8 cellular contexts compared by ENCODE assay signal in genomic region chr11:64317325-64317960, GRCh38. TPM values are rescaled to one million over a fixed set of nuclear protein-coding genes. Genes with fewer than 3 reads are reported as not detected.
DNase-seq lines count a peak whose midpoint lies in the region; ATAC-seq, FAIRE-seq and TF ChIP-seq lines count a peak whose summit lies in the region.

TSS of gene TRMT112 (minus strand) at chr11:64317559. CDS start at chr11:64317526, 33 bp downstream.

- peaks cover 89% of the 10 kb centered on the region for H3K36me3 Mint-ChIP-seq in Calu3 (ENCODE audit: insufficient read depth, unreplicated experiment)

- H3K27me3 ChIP-seq in endothelial cell of umbilical vein (ENCODE audit: control insufficient read depth in 2 of 2, insufficient read depth in 2 of 2, low read length in 2 of 2), result no peaks in the 10 kb centered on the region

- H3K9me3 ChIP-seq in OCI-LY7 (ENCODE audit: low read length) (no peaks in the 10 kb centered on the region), endothelial cell of umbilical vein (replicated peaks; ENCODE audit: control insufficient read depth, insufficient read depth, low read length) (no peaks in the 10 kb centered on the region)

- no peaks in the 10 kb centered on the region for H3K27me3 Mint-ChIP-seq in Calu3 (ENCODE audit: unreplicated experiment)

- H3K9me2 ChIP-seq in OCI-LY7 (ENCODE audit: insufficient read depth, low read length), result no peaks in the 10 kb centered on the region

- peak; percentile 99 for FAIRE-seq in endothelial cell of umbilical vein (lab: Jason Lieb, UNC)

- H3K4me1 Mint-ChIP-seq in Calu3 (ENCODE audit: low read depth, unreplicated experiment), result peaks cover 36% of the 10 kb centered on the region

- POLR2A ChIA-PET in OCI-LY7 (lab: Charles Lee) (interaction anchor here (0.6 to 2.3 kb wide), 23 partner anchors 10 to 684 kb away, joined by 3 to 22 read pairs (median 4); partner anchors contain the start of genes BAD, CCDC88B, ESRRA and FERMT3), endothelial cell of umbilical vein (lab: Charles Lee) (interaction anchor here (0.6 to 2.1 kb wide), 7 partner anchors 8 to 136 kb away, joined by 3 to 6 read pairs (median 5); partner anchors contain the start of genes NUDT22, STIP1 and TRPT1)

- H3K9me1 ChIP-seq in endothelial cell of umbilical vein (replicated peaks; ENCODE audit: control insufficient read depth, extremely low read depth, insufficient read depth, low read length), result no peaks in the 10 kb centered on the region

- H4K20me1 ChIP-seq in OCI-LY7 (ENCODE audit: insufficient read depth, low read length), result no peaks in the 10 kb centered on the region
- H4K20me1 ChIP-seq in endothelial cell of umbilical vein (replicated peaks; ENCODE audit: control insufficient read depth, extremely low read depth, insufficient read depth, low read length), result no peaks in the 10 kb centered on the region

- peak; percentile 84 for TF ChIP-seq POLR2A in endothelial cell of umbilical vein (IDR thresholded peaks at IDR 0.05; ENCODE audit: low read depth, low read length)

- H3K27ac Mint-ChIP-seq in Calu3 (ENCODE audit: unreplicated experiment), result peak within 1 kb of the TSS; percentile 99

- intact Hi-C loops in Calu3 (cut with micrococcal nuclease; ENCODE audit: unreplicated experiment) (loop anchor here (1.0 kb wide), 1 partner anchor 38 kb away; no protein-coding TSS in a partner anchor), OCI-LY7 (cut with micrococcal nuclease; ENCODE audit: unreplicated experiment) (loop anchor here (1.0 kb wide), 3 partner anchors 12 to 38 kb away; partner anchors contain the start of gene ESRRA), endothelial cell of umbilical vein (cut with micrococcal nuclease) (loop anchor here (1.0 kb wide), 2 partner anchors 12 to 38 kb away; partner anchors contain the start of gene ESRRA)

- TF ChIP-seq CTCF in Calu3 (IDR thresholded peaks at IDR 0.05; ENCODE audit: unreplicated experiment) (no peak), OCI-LY7 (conservative IDR thresholded peaks at IDR 0.05; ENCODE audit: low read length) (no peak), endothelial cell of umbilical vein (IDR thresholded peaks at IDR 0.05; ENCODE audit: extremely low read depth in 1 of 2, insufficient read depth in 1 of 2, low read depth in 1 of 2, low read length in 2 of 2) (no peak)

- H3K79me2 ChIP-seq in OCI-LY7 (ENCODE audit: insufficient read depth, low read depth, low read length) (peaks cover 17% of the 10 kb centered on the region; the same call in 1 of the 2 replicates), endothelial cell of umbilical vein (ENCODE audit: control insufficient read depth, insufficient read depth, low read length) (peaks cover 4% of the 10 kb centered on the region)

- H3K9me3 Mint-ChIP-seq in Calu3 (ENCODE audit: low read depth, unreplicated experiment), result no peaks in the 10 kb centered on the region

- dilution Hi-C loops in endothelial cell of umbilical vein (cut with MboI; ENCODE audit: extremely low pct_ligation_motif_present, low sequenced_read_pairs), result no loop called here

- peak within 1 kb of the TSS; percentile 83 for H3K4me3 ChIP-seq in OCI-LY7 (ENCODE audit: low read depth, low read length, poor library complexity, severe bottlenecking)
- H3K4me3 ChIP-seq in endothelial cell of umbilical vein (replicated peaks in 1 of 3; ENCODE audit: insufficient read depth in 1 of 3, low read depth in 1 of 3, low read length in 3 of 3), result peak within 1 kb of the TSS; percentile 57 to 76 (median 75)

- H3K4me1 ChIP-seq in OCI-LY7 (ENCODE audit: insufficient read depth, low read length, poor library complexity, severe bottlenecking) (peaks cover 29% of the 10 kb centered on the region), endothelial cell of umbilical vein (ENCODE audit: control insufficient read depth, extremely low read depth, insufficient read depth, low read length) (peaks cover 10% of the 10 kb centered on the region)

- peak; percentile 96 for DNase-seq in Calu3
- peak; percentile 92 for DNase-seq in HuH-7.5 (ENCODE audit: low spot score)
- peak; percentile 99 for DNase-seq in OCI-LY7 (ENCODE audit: low spot score)
- DNase-seq in activated T-cell treated with anti-CD3 and anti-CD28 coated beads for 1 hour (ENCODE audit: low read depth), result peak; percentile 88
- peak; percentile 94 for DNase-seq in endothelial cell of umbilical vein (ENCODE audit: low read depth, low spot score)
- DNase-seq in middle frontal gyrus (ENCODE audit: extremely low spot score, low spot score), result peak; percentile 94
- peak; percentile 91 for DNase-seq in stimulated activated CD8-positive, alpha-beta memory T cell treated with anti-CD3 and anti-CD28 coated beads, Interleukin-4, amount 100 ng/mL, for 1 hour (ENCODE audit: low read depth in 2 of 2, low spot score in 1 of 2)

- H3K27ac ChIP-seq in OCI-LY7 (ENCODE audit: low read depth, low read length, poor library complexity, severe bottlenecking) (peak within 1 kb of the TSS; percentile 88), endothelial cell of umbilical vein (ENCODE audit: insufficient read depth, low read depth, low read length) (peak within 1 kb of the TSS; percentile 87)

- peak within 1 kb of the TSS; percentile 79 for H3K4me2 ChIP-seq in OCI-LY7 (ENCODE audit: low read length)
- H3K4me2 ChIP-seq in endothelial cell of umbilical vein (ENCODE audit: insufficient read depth, low read length), result peak within 1 kb of the TSS; percentile 87

- peak within 1 kb of the TSS; percentile 98 for H3K4me3 Mint-ChIP-seq in Calu3 (ENCODE audit: low read depth, unreplicated experiment)

- CTCF ChIA-PET in Calu3 (lab: Charles Lee) (interaction anchor here (0.6 to 3.7 kb wide), 19 partner anchors 13 to 371 kb away, joined by 3 to 168 read pairs (median 5); partner anchors contain the start of genes BAD, ESRRA and STIP1), OCI-LY7 (lab: Charles Lee; ENCODE audit: unreplicated experiment) (interaction anchor here (0.6 to 2.1 kb wide), 16 partner anchors 9 to 458 kb away, joined by 3 to 33 read pairs (median 4); partner anchors contain the start of genes ESRRA and FERMT3), endothelial cell of umbilical vein (lab: Charles Lee) (interaction anchor here (0.5 to 3.6 kb wide), 24 partner anchors 10 to 582 kb away, joined by 3 to 72 read pairs (median 6); partner anchors contain the start of genes BAD, CATSPERZ, CCDC88B and ESRRA)

- peak within 1 kb of the TSS; percentile 77 for H3K9ac ChIP-seq in endothelial cell of umbilical vein (replicated peaks; ENCODE audit: extremely low read depth, insufficient read depth, low read length)

- peak; percentile 72 for ATAC-seq in GM21447 (IDR thresholded peaks at IDR 0.05; ENCODE audit: unreplicated experiment)

- peak within 1 kb of the TSS; percentile 57; the same call in 1 of the 2 replicates for H2AFZ ChIP-seq in OCI-LY7 (ENCODE audit: low read length)
- peak within 1 kb of the TSS; percentile 65 for H2AFZ ChIP-seq in endothelial cell of umbilical vein (ENCODE audit: low read depth, low read length)

- H3K36me3 ChIP-seq in OCI-LY7 (ENCODE audit: insufficient read depth, low read length) (peaks cover 76% of the 10 kb centered on the region), endothelial cell of umbilical vein (ENCODE audit: control insufficient read depth in 2 of 2, extremely low read depth in 1 of 2, insufficient read depth in 2 of 2, low read length in 2 of 2) (peaks cover 2 to 16% of the 10 kb centered on the region in 2 experiments)

- BruUV-seq in Calu3 (replicated peaks; lab: Mats Ljungman, UMichigan) (no TSS peak), OCI-LY7 (replicated peaks; lab: Mats Ljungman, UMichigan) (no TSS peak), endothelial cell of umbilical vein (replicated peaks; lab: Mats Ljungman, UMichigan) (no TSS peak)

TF ChIP-seq in endothelial cell of umbilical vein, 7 proteins besides CTCF, POLR2A, EP300 and RAD21:
- no peak for TF ChIP-seq MYC (IDR thresholded peaks at IDR 0.05; ENCODE audit: low read depth, low read length)
- no peak for TF ChIP-seq GATA2 (IDR thresholded peaks at IDR 0.05; ENCODE audit: insufficient read depth, insufficient read length, low read depth, low read length)
- TF ChIP-seq FOS (IDR thresholded peaks at IDR 0.05; ENCODE audit: borderline replicate concordance, insufficient read depth, low read length), result no peak
- TF ChIP-seq EZH2 (IDR thresholded peaks at IDR 0.05; ENCODE audit: borderline replicate concordance, low read depth, low read length, severe bottlenecking), result no peak
- peak; percentile 30 for TF ChIP-seq MAX (IDR thresholded peaks at IDR 0.05; ENCODE audit: insufficient read depth, insufficient read length)
- TF ChIP-seq JUN (IDR thresholded peaks at IDR 0.05; ENCODE audit: borderline replicate concordance, insufficient read depth, insufficient read length, low read depth), result no peak
- TF ChIP-seq POLR2AphosphoS5 (IDR thresholded peaks at IDR 0.05; ENCODE audit: insufficient read depth, low read depth, low read length), result peak; percentile 83

RNA-seq across cellular contexts. Expression of gene TRMT112, which starts in this region (rescaled TPM):
- total RNA-seq in Calu3 (2022) (197 and 211 TPM in 2 replicates), OCI-LY7 (2022) (198 and 205 TPM in 2 replicates), endothelial cell of umbilical vein (187 and 195 TPM in 2 replicates)
- total RNA-seq in OCI-LY7 (2014; rRNA removed; shearing (Covaris generic)), result 322 and 414 TPM in 2 replicates
- polyA plus RNA-seq in endothelial cell of umbilical vein, result 396 and 575 TPM in 2 replicates
- 303 and 337 TPM in 2 replicates for polyA plus RNA-seq in endothelial cell of umbilical vein (2011; cell fraction: cytosol; rRNA removed)
- polyA plus RNA-seq in endothelial cell of umbilical vein (2011; cell fraction: nucleus; rRNA removed), result 125 and 141 TPM in 2 replicates
- polyA plus RNA-seq in endothelial cell of umbilical vein (2012), result 274 and 288 TPM in 2 replicates
- polyA minus RNA-seq in endothelial cell of umbilical vein, result 69.7 and 76.8 TPM in 2 replicates
- 147 TPM for polyA minus RNA-seq in endothelial cell of umbilical vein (2011; cell fraction: cytosol; rRNA and poly(A)+ RNA removed)
- 14.4 and 23.9 TPM in 2 replicates for polyA minus RNA-seq in endothelial cell of umbilical vein (2011; cell fraction: nucleus; rRNA and poly(A)+ RNA removed)

Comparison
In these comparisons a context has a peak if more than half of its experiments do, and no peak if none do; other contexts are left out.
1. Peak in every context shown above with its lines: DNase-seq, ATAC-seq, H3K4me3 ChIP-seq and H3K27ac ChIP-seq.